In the genomic region with DNA sequence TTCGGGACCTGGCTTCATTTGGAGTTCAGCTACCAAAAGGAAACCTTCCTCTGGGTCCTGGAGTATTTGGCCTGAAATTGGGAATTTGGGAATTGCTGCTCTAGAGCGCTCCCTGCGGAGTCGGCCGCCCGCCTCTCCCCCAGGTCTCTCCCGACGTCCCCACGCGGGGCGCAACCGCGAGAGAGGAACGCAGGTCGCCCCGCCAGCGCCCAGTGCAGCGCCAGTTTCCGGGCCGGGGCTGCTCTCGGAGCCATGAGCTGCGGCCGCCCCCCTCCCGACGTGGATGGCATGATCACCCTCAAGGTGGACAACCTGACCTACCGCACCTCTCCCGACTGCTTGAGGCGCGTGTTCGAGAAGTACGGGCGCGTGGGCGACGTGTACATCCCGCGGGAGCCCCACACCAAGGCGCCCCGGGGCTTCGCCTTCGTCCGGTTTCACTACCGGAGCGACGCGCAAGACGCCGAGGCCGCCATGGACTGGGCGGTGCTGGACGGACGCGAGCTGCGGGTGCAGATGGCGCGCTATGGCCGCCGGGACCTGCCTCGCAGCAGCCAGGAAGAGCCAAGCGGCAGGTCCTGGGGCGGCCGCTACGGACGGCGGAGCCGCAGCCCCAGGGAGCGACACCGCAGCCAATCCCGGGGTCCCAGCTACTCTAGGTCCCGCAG, we compare ENCODE assay signal across 8 cellular contexts.
DNase-seq lines count a peak whose midpoint lies in the region; ATAC-seq, FAIRE-seq and TF ChIP-seq lines count a peak whose summit lies in the region.
"Not testable (repeated sequence)": the region's sequence is repeated elsewhere in the genome, so short reads cannot be mapped to it uniquely, and the experiment has no call there.

No MANE protein-coding gene starts in this region.

- not testable (repeated sequence) for H3K9ac ChIP-seq in endothelial cell of umbilical vein (replicated peaks; ENCODE audit: extremely low read depth, insufficient read depth, low read length); trophoblast cell (ENCODE audit: low read length); skeletal muscle satellite cell (ENCODE audit: low read depth, low read length)

- H3K79me2 ChIP-seq in endothelial cell of umbilical vein (ENCODE audit: control insufficient read depth, insufficient read depth, low read length); trophoblast cell (ENCODE audit: control insufficient read depth, insufficient read depth, low read length, poor library complexity): not testable (repeated sequence)

- POLR2A ChIA-PET in endothelial cell of umbilical vein (lab: Charles Lee), result not testable (repeated sequence)

- H2AK5ac ChIP-seq in trophoblast cell (ENCODE audit: low read length), result not testable (repeated sequence)

- H3K9me3 ChIP-seq in endothelial cell of umbilical vein (replicated peaks; ENCODE audit: control insufficient read depth, insufficient read depth, low read length); right cardiac atrium (ENCODE audit: control insufficient read depth, low read length); trophoblast cell (ENCODE audit: insufficient read depth, low read depth, low read length); skeletal muscle satellite cell (replicated peaks; ENCODE audit: low read length); tibial nerve: not testable (repeated sequence)
- peaks cover 0 to 20% (median 0%) of the 10 kb centered on the region in 3 donors for H3K9me3 ChIP-seq in gastroesophageal sphincter

- H3K4me3 ChIP-seq in astrocyte of the spinal cord (ENCODE audit: low read depth, low read length) (peak overlapping the region; percentile 23), endothelial cell of umbilical vein (replicated peaks in 1 of 3; ENCODE audit: insufficient read depth in 1 of 3, low read depth in 1 of 3, low read length in 3 of 3) (peak overlapping the region in 2 of 3 experiments; percentile 32 to 51), gastroesophageal sphincter (peak overlapping the region; percentile 22 to 32), skeletal muscle satellite cell (ENCODE audit: low read length) (peak overlapping the region; percentile 62), tibial nerve (peak overlapping the region in 3 of 4 donors; percentile 12 to 40 (median 30))
- not testable (repeated sequence) for H3K4me3 ChIP-seq in right cardiac atrium (ENCODE audit: low read length); trophoblast cell (ENCODE audit: low read depth, low read length)

- H3K79me1 ChIP-seq in trophoblast cell (ENCODE audit: low read length), result not testable (repeated sequence)

- H3K18ac ChIP-seq in trophoblast cell (ENCODE audit: low read length), result not testable (repeated sequence)

- TF ChIP-seq EP300 in gastroesophageal sphincter (IDR thresholded peaks at IDR 0.05); tibial nerve (IDR thresholded peaks at IDR 0.05): not testable (repeated sequence)

- in situ Hi-C loops in astrocyte of the spinal cord (cut with HindIII; ENCODE audit: low sequenced_read_pairs), result not testable (repeated sequence)

- H4K20me1 ChIP-seq in endothelial cell of umbilical vein (replicated peaks; ENCODE audit: control insufficient read depth, extremely low read depth, insufficient read depth, low read length), result not testable (repeated sequence)

- H2BK5ac ChIP-seq in trophoblast cell (ENCODE audit: low read depth, low read length, poor library complexity), result not testable (repeated sequence)

- H2BK120ac ChIP-seq in trophoblast cell (ENCODE audit: insufficient read depth, low read length, poor library complexity), result not testable (repeated sequence)

- H3K4me2 ChIP-seq in endothelial cell of umbilical vein (ENCODE audit: insufficient read depth, low read length) (peak overlapping the region; percentile 36), skeletal muscle satellite cell (ENCODE audit: low read length) (peak overlapping the region; percentile 73)
- not testable (repeated sequence) for H3K4me2 ChIP-seq in trophoblast cell (ENCODE audit: low read length)

- CTCF ChIA-PET in endothelial cell of umbilical vein (lab: Charles Lee), result interaction anchor here (0.8 kb wide), 1 partner anchor 111 kb away, joined by 4 read pairs; no protein-coding TSS in a partner anchor

- H3K4ac ChIP-seq in trophoblast cell (ENCODE audit: low read depth, low read length), result not testable (repeated sequence)

- H3K14ac ChIP-seq in trophoblast cell (ENCODE audit: low read length), result not testable (repeated sequence)

- not testable (repeated sequence) for H2BK12ac ChIP-seq in trophoblast cell (ENCODE audit: low read length)

- not testable (repeated sequence) for ATAC-seq in gastroesophageal sphincter
- ATAC-seq in right cardiac atrium, result peak; percentile 43 to 84

- DNase-seq in ELF-1 (ENCODE audit: low read depth, low spot score) (peak; percentile 53), endothelial cell of umbilical vein (ENCODE audit: low read depth, low spot score) (peak; percentile 26), right cardiac atrium (peak in 1 of 3 donors; percentile 27), trophoblast cell (peak in 1 of 2 donors; percentile 19)
- DNase-seq in astrocyte of the spinal cord (ENCODE audit: low read depth, low spot score); tibial nerve (ENCODE audit: low spot score in 2 of 2): not testable (repeated sequence)

- BruUV-seq in endothelial cell of umbilical vein (replicated peaks; lab: Mats Ljungman, UMichigan), result not testable (repeated sequence)

- H3K27me3 ChIP-seq in endothelial cell of umbilical vein (ENCODE audit: control insufficient read depth in 2 of 2, insufficient read depth in 2 of 2, low read length in 2 of 2); right cardiac atrium (ENCODE audit: control insufficient read depth, insufficient read depth); trophoblast cell (ENCODE audit: insufficient read depth, low read length); skeletal muscle satellite cell (ENCODE audit: control insufficient read depth, insufficient read depth, low read length): not testable (repeated sequence)
- H3K27me3 ChIP-seq in gastroesophageal sphincter, result peaks cover 20% of the 10 kb centered on the region
- H3K27me3 ChIP-seq in tibial nerve, result peaks cover 0 to 10% of the 10 kb centered on the region in 2 donors

- H2AFZ ChIP-seq in endothelial cell of umbilical vein (ENCODE audit: low read depth, low read length), result peak overlapping the region; percentile 86
- H2AFZ ChIP-seq in trophoblast cell (ENCODE audit: insufficient read depth, low read length, poor library complexity), result not testable (repeated sequence)

- WGBS in gastroesophageal sphincter (ENCODE audit: low coverage in 1 of 2), 2 donors, result 53 to 80% methylated on average over 1 to 6 of the region's 70 CpGs
- 38% methylated on average over 70 of the region's 70 CpGs for WGBS in right cardiac atrium
- WGBS in trophoblast cell (ENCODE audit: extremely low coverage, insufficient coverage, insufficient read length), result no CpG with 5 or more reads among the region's 70 CpGs
- WGBS in tibial nerve, 2 donors, result 36 to 39% methylated on average over 55 to 69 of the region's 70 CpGs

- H4K12ac ChIP-seq in trophoblast cell (ENCODE audit: low read depth, low read length), result not testable (repeated sequence)

- not testable (repeated sequence) for H3K9me1 ChIP-seq in endothelial cell of umbilical vein (replicated peaks; ENCODE audit: control insufficient read depth, extremely low read depth, insufficient read depth, low read length)

- not testable (repeated sequence) for H3K23ac ChIP-seq in trophoblast cell (ENCODE audit: low read length)

- TF ChIP-seq POLR2A in endothelial cell of umbilical vein (IDR thresholded peaks at IDR 0.05; ENCODE audit: low read depth, low read length); gastroesophageal sphincter (IDR thresholded peaks at IDR 0.05); tibial nerve (IDR thresholded peaks at IDR 0.05): not testable (repeated sequence)

- not testable (repeated sequence) for H3K27ac ChIP-seq in endothelial cell of umbilical vein (ENCODE audit: insufficient read depth, low read depth, low read length); right cardiac atrium (ENCODE audit: low read length); trophoblast cell (ENCODE audit: low read depth, low read length); tibial nerve
- peak overlapping the region in 1 of 4 donors; percentile 4 for H3K27ac ChIP-seq in gastroesophageal sphincter

- peak; percentile 31 for FAIRE-seq in endothelial cell of umbilical vein (lab: Jason Lieb, UNC)

- intact Hi-C loops in endothelial cell of umbilical vein (cut with micrococcal nuclease); right cardiac atrium (cut with DNase I): not testable (repeated sequence)

- H3K4me1 ChIP-seq in endothelial cell of umbilical vein (ENCODE audit: control insufficient read depth, extremely low read depth, insufficient read depth, low read length); gastroesophageal sphincter; right cardiac atrium (ENCODE audit: control insufficient read depth, insufficient read depth, low read length); trophoblast cell (ENCODE audit: control insufficient read depth in 1 of 2, insufficient read depth in 2 of 2, low read length in 2 of 2); skeletal muscle satellite cell (ENCODE audit: control insufficient read depth, insufficient read depth, low read length); tibial nerve: not testable (repeated sequence)

- not testable (repeated sequence) for TF ChIP-seq CTCF in astrocyte of the spinal cord (IDR thresholded peaks at IDR 0.05; ENCODE audit: low read depth, low read length); gastroesophageal sphincter (IDR thresholded peaks at IDR 0.05); tibial nerve (IDR thresholded peaks at IDR 0.05)
- TF ChIP-seq CTCF in endothelial cell of umbilical vein (IDR thresholded peaks at IDR 0.05; ENCODE audit: extremely low read depth in 1 of 2, insufficient read depth in 1 of 2, low read depth in 1 of 2, low read length in 2 of 2), result peak in 1 of 2 donors; percentile 25

- H4K91ac ChIP-seq in trophoblast cell (ENCODE audit: low read depth, low read length), result peak overlapping the region; percentile 28

- not testable (repeated sequence) for H3K36me3 ChIP-seq in endothelial cell of umbilical vein (ENCODE audit: control insufficient read depth in 2 of 2, extremely low read depth in 1 of 2, insufficient read depth in 2 of 2, low read length in 2 of 2); gastroesophageal sphincter; trophoblast cell (ENCODE audit: control insufficient read depth in 1 of 2, insufficient read depth in 2 of 2, low read length in 2 of 2); skeletal muscle satellite cell (ENCODE audit: insufficient read depth, low read length); tibial nerve

- dilution Hi-C loops in endothelial cell of umbilical vein (cut with MboI; ENCODE audit: extremely low pct_ligation_motif_present, low sequenced_read_pairs), result not testable (repeated sequence)

- H4K8ac ChIP-seq in trophoblast cell (ENCODE audit: low read depth, low read length), result not testable (repeated sequence)
